8 cellular contexts compared by ENCODE assay signal in the genomic region with DNA sequence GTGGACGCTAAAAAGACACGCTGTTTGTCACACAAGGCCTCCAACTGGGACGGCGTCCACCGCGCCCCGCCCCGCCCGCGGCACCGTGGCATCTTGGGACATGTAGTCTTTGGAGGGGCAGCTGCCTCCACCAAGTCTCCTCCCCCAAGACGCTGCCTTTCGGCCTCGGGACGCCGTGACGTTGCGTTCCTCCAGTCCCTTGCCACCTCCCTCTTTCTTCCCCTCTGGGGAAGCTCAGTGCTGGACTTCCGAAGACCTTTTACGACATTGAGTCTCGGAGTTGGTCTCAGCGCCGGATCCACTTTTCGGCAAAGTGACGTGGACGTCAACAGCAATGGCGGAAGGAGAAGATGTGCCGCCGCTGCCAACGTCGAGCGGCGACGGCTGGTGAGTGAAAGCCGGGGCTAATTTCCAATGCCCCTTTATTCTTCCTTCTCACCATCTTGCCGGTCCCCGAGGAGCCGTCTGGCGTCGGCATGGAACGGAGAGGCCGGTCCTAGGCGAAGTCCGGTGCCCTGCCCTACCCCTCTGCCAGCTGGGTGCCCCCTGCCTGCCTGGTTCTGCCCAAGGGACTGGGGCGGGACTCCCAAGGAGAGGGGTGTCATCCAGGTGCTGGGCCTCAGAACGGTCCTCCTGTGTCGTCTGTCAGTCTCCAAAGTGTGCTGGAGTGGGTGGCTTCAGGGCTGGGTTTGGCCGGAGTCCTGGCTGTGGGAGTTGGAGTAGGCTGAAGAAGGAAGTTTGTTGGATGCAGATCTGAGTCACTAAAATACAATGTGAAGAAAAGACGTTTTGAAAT. TPM values are rescaled to one million over a fixed set of nuclear protein-coding genes. Genes with fewer than 3 reads are reported as not detected.
DNase-seq lines count a peak whose midpoint lies in the region; ATAC-seq and TF ChIP-seq lines count a peak whose summit lies in the region.

A gene (plus strand): TSS at position 308 of the 796 bp plus-strand sequence. CDS start 27 bp downstream, at position 335.

- no peaks in the 10 kb centered on the region for H3K36me3 Mint-ChIP-seq in natural killer cell treated with Interleukin-12 subunit alpha and Interleukin-12 subunit beta and Interleukin-15 and Interleukin-18, amount 100 ng/mL, for 72 hours

- H3K9me3 ChIP-seq in ES-I3 (ENCODE audit: control insufficient read depth, insufficient read depth, low read length) (no peaks in the 10 kb centered on the region), HAP-1 (no peaks in the 10 kb centered on the region), MG63 (no peaks in the 10 kb centered on the region)

- peak within 1 kb of the TSS; percentile 84 for H3K4me3 Mint-ChIP-seq in natural killer cell treated with Interleukin-12 subunit alpha and Interleukin-12 subunit beta and Interleukin-15 and Interleukin-18, amount 100 ng/mL, for 72 hours

- H3K9ac ChIP-seq in ES-I3 (ENCODE audit: low read depth, low read length): peak within 1 kb of the TSS; percentile 88

- H3K4me1 ChIP-seq in ES-I3 (ENCODE audit: insufficient read depth, low read length) (peaks cover 18% of the 10 kb centered on the region), HAP-1 (peaks cover 40% of the 10 kb centered on the region)

- H3K27me3 Mint-ChIP-seq in natural killer cell treated with Interleukin-12 subunit alpha and Interleukin-12 subunit beta and Interleukin-15 and Interleukin-18, amount 100 ng/mL, for 72 hours: no peaks in the 10 kb centered on the region

- H3K27me3 ChIP-seq in HAP-1 (ENCODE audit: low read depth) (no peaks in the 10 kb centered on the region), MG63 (no peaks in the 10 kb centered on the region)

- no peak for TF ChIP-seq CTCF in fibroblast of pulmonary artery (IDR thresholded peaks at IDR 0.05; ENCODE audit: low read length, missing control alignments)

- H3K27ac Mint-ChIP-seq in natural killer cell treated with Interleukin-12 subunit alpha and Interleukin-12 subunit beta and Interleukin-15 and Interleukin-18, amount 100 ng/mL, for 72 hours: peak within 1 kb of the TSS; percentile 80 to 92

- H3K4me1 Mint-ChIP-seq in natural killer cell treated with Interleukin-12 subunit alpha and Interleukin-12 subunit beta and Interleukin-15 and Interleukin-18, amount 100 ng/mL, for 72 hours (ENCODE audit: low read depth in 2 of 2): peaks cover 27 to 44% of the 10 kb centered on the region in 2 donors

- H3K36me3 ChIP-seq in ES-I3 (ENCODE audit: insufficient read depth, low read length): no peaks in the 10 kb centered on the region
- peaks cover 3% of the 10 kb centered on the region; the same call in 1 of the 2 replicates for H3K36me3 ChIP-seq in HAP-1 (replicated peaks)
- H3K36me3 ChIP-seq in MG63: peaks cover 2% of the 10 kb centered on the region; the same call in 1 of the 2 replicates

- ATAC-seq in natural killer cell treated with Interleukin-12 subunit alpha and Interleukin-12 subunit beta and Interleukin-15 and Interleukin-18, amount 100 ng/mL, for 72 hours: peak; percentile 100
- peak; percentile 100 for ATAC-seq in stimulated activated naive CD8-positive, alpha-beta T cell treated with anti-CD3 and anti-CD28 coated beads, Interleukin-15, Interleukin-2, amounts not matched to agents 100 U/mL and 50 U/mL, for 24 hours

- DNase-seq in HAP-1 (ENCODE audit: low spot score in 2 of 2) (peak; percentile 98 to 100), MG63 (peak; percentile 100), SHP77 treated with DMSO at 0.1 percent for 48 hours (lab: John Stamatoyannopoulos, UW) (peak; percentile 94), fibroblast of pulmonary artery (ENCODE audit: low read depth) (peak; percentile 100)
- DNase-seq in activated effector memory CD4-positive, alpha-beta T cell treated with anti-CD3 and anti-CD28 coated beads, Interleukin-2, amount 50 U/mL, for 16 hours: peak; percentile 99
- peak; percentile 99 for DNase-seq in natural killer cell treated with Interleukin-12 subunit alpha and Interleukin-12 subunit beta and Interleukin-15 and Interleukin-18, amount 100 ng/mL, for 72 hours (ENCODE audit: low spot score)
- DNase-seq in stimulated activated naive CD8-positive, alpha-beta T cell treated with anti-CD3 and anti-CD28 coated beads, Interleukin-15, Interleukin-2, amounts not matched to agents 100 U/mL and 50 U/mL, for 24 hours: peak; percentile 96

- no peaks in the 10 kb centered on the region for H3K9me3 Mint-ChIP-seq in natural killer cell treated with Interleukin-12 subunit alpha and Interleukin-12 subunit beta and Interleukin-15 and Interleukin-18, amount 100 ng/mL, for 72 hours

- H3K4me3 ChIP-seq in HAP-1 (peak within 1 kb of the TSS; percentile 95), MG63 (peak within 1 kb of the TSS; percentile 91), fibroblast of pulmonary artery (replicated peaks; ENCODE audit: low read depth, low read length) (peak within 1 kb of the TSS; percentile 99)

- in situ Hi-C loops in HAP-1 (cut with MboI; ENCODE audit: low sequenced_read_pairs): no loop called here

RNA-seq across cellular contexts. Expression of the gene that starts here (rescaled TPM):
- total RNA-seq in MG63 (2014; rRNA removed; shearing (Covaris generic); ENCODE audit: low replicate concordance): 39.4 and 167 TPM in 2 replicates
- total RNA-seq in natural killer cell treated with Interleukin-12 subunit alpha and Interleukin-12 subunit beta and Interleukin-15 and Interleukin-18, amount 100 ng/mL, for 72 hours: 10 to 100 TPM; 21.5 to 31.4 TPM

Comparison
In these comparisons a context has a peak if more than half of its experiments do, and no peak if none do; other contexts are left out.
1. Peak in every context shown above with its lines: DNase-seq, ATAC-seq and H3K4me3 ChIP-seq.